In genomic region chr17:43170140-43170765, GRCh38 we compare ENCODE assay signal across 8 cellular contexts. TPM values are rescaled to one million over a fixed set of nuclear protein-coding genes. Genes with fewer than 3 reads are reported as not detected.
DNase-seq lines count a peak whose midpoint lies in the region; ATAC-seq and TF ChIP-seq lines count a peak whose summit lies in the region.

No MANE protein-coding gene starts in this region.

- WGBS in smooth muscle cell (ENCODE audit: low lambda C conversion rate): 2% methylated on average over 27 of the region's 27 CpGs

- H3K36me3 ChIP-seq in ACC112 (ENCODE audit: insufficient read depth, low read length) (peaks cover 6% of the 10 kb centered on the region), WERI-Rb-1 (no peaks in the 10 kb centered on the region; the same call in 1 of the 2 replicates), smooth muscle cell (ENCODE audit: low read depth) (no peaks in the 10 kb centered on the region)

- TF ChIP-seq CTCF in WERI-Rb-1 (IDR thresholded peaks at IDR 0.05; ENCODE audit: low read depth, low read length) (no peak), cardiac fibroblast (IDR thresholded peaks at IDR 0.05; ENCODE audit: low read depth, low read length) (no peak), smooth muscle cell (IDR thresholded peaks at IDR 0.05; ENCODE audit: borderline replicate concordance, insufficient read depth, poor library complexity, severe bottlenecking) (no peak)

- H3K9ac ChIP-seq in smooth muscle cell (ENCODE audit: low read depth): peak overlapping the region; percentile 95

- H3K27ac ChIP-seq in ACC112 (ENCODE audit: low read depth, low read length) (peak overlapping the region; percentile 93), WERI-Rb-1 (peak overlapping the region; percentile 86), smooth muscle cell (ENCODE audit: low read depth) (peak overlapping the region; percentile 96)

- no peaks in the 10 kb centered on the region for H3K9me3 ChIP-seq in WERI-Rb-1 (ENCODE audit: severe bottlenecking)
- H3K9me3 ChIP-seq in smooth muscle cell (replicated peaks; ENCODE audit: low read depth): no peaks in the 10 kb centered on the region

- H3K4me3 ChIP-seq in ACC112 (ENCODE audit: low read depth, low read length) (peak overlapping the region; percentile 82), WERI-Rb-1 (ENCODE audit: low read depth, low read length) (peak overlapping the region; percentile 85), cardiac fibroblast (replicated peaks in 1 of 2; ENCODE audit: low read depth in 2 of 2, low read length in 2 of 2) (peak overlapping the region; percentile 88), smooth muscle cell (peak overlapping the region; percentile 59)

- peaks cover 5% of the 10 kb centered on the region for H4K20me1 ChIP-seq in smooth muscle cell (ENCODE audit: low read depth)

- no peaks in the 10 kb centered on the region for H3K27me3 ChIP-seq in ACC112 (ENCODE audit: insufficient read depth, low read length)
- H3K27me3 ChIP-seq in WERI-Rb-1 (ENCODE audit: insufficient read depth, low read depth, severe bottlenecking): no peaks in the 10 kb centered on the region
- H3K27me3 ChIP-seq in smooth muscle cell (ENCODE audit: low read depth): no peaks in the 10 kb centered on the region

- peak; percentile 43 for ATAC-seq in GM18873 (IDR thresholded peaks at IDR 0.05; ENCODE audit: low FRiP score, unreplicated experiment)
- peak; percentile 54 for ATAC-seq in HG03139 (IDR thresholded peaks at IDR 0.05; ENCODE audit: unreplicated experiment)

- peak; percentile 87 for DNase-seq in NCI-H2196 treated with DMSO at 0.1 percent for 48 hours (lab: John Stamatoyannopoulos, UW; ENCODE audit: unreplicated experiment)
- peak; percentile 95 for DNase-seq in WERI-Rb-1
- DNase-seq in cardiac fibroblast (ENCODE audit: low read depth in 2 of 2): peak; percentile 97 to 98
- DNase-seq in iPS-NIHi7 (ENCODE audit: extremely low spot score): peak; percentile 95
- DNase-seq in smooth muscle cell (lab: John Stamatoyannopoulos, UW; ENCODE audit: unreplicated experiment): peak; percentile 52

- H3F3A ChIP-seq in smooth muscle cell (ENCODE audit: low read depth): peaks cover 11% of the 10 kb centered on the region

- H3K79me2 ChIP-seq in ACC112 (ENCODE audit: control insufficient read depth, insufficient read depth, low read length, unreplicated experiment) (peaks cover 37% of the 10 kb centered on the region), smooth muscle cell (ENCODE audit: low read depth) (peaks cover 40% of the 10 kb centered on the region)

- H3K4me2 ChIP-seq in smooth muscle cell: peak overlapping the region; percentile 87

- H3K4me1 ChIP-seq in ACC112 (ENCODE audit: control insufficient read depth, insufficient read depth, low read length, unreplicated experiment) (peaks cover 18% of the 10 kb centered on the region), smooth muscle cell (ENCODE audit: low read depth) (peaks cover 11% of the 10 kb centered on the region)

- H2AFZ ChIP-seq in ACC112 (ENCODE audit: low read length, unreplicated experiment): peak overlapping the region; percentile 92
- peak overlapping the region; percentile 73 for H2AFZ ChIP-seq in smooth muscle cell (ENCODE audit: low read depth)

RNA-seq across cellular contexts. Expression of gene NBR1, which starts 0.8 kb away (rescaled TPM):
- total RNA-seq in smooth muscle cell: 73.9 and 88.5 TPM in 2 replicates
- 43.5 and 47.6 TPM in 2 replicates for polyA plus RNA-seq in smooth muscle cell

RNA-seq across cellular contexts. Expression of gene TMEM106A, which starts 41.4 kb away (rescaled TPM):
- total RNA-seq in smooth muscle cell: 5.8 and 14.3 TPM in 2 replicates
- polyA plus RNA-seq in smooth muscle cell: 4.6 and 10.4 TPM in 2 replicates

RNA-seq across cellular contexts. Expression of gene BRCA1, which starts 45.1 kb away (rescaled TPM):
- total RNA-seq in smooth muscle cell: 17.2 and 22.7 TPM in 2 replicates
- polyA plus RNA-seq in smooth muscle cell: 2.7 and 5.4 TPM in 2 replicates

RNA-seq across cellular contexts. Expression of gene CCDC200, which starts 58.2 kb away (rescaled TPM):
- total RNA-seq in smooth muscle cell: not detected in 2 replicates
- polyA plus RNA-seq in smooth muscle cell: 1.1 and 4.1 TPM in 2 replicates

Comparison
In these comparisons a context has a peak if more than half of its experiments do, and no peak if none do; other contexts are left out.
1. Peak in every context shown above with its lines: DNase-seq, ATAC-seq, H3K4me3 ChIP-seq and H3K27ac ChIP-seq.